Comparison of ENCODE assay signal across 8 cellular contexts in genomic region chr6:125919618-125920017, GRCh38. TPM values are rescaled to one million over a fixed set of nuclear protein-coding genes. Genes with fewer than 3 reads are reported as not detected.
DNase-seq lines count a peak whose midpoint lies in the region; ATAC-seq, FAIRE-seq and TF ChIP-seq lines count a peak whose summit lies in the region.

No MANE protein-coding gene starts in this region.

- H3K4me3 Mint-ChIP-seq in activated T-cell treated with anti-CD3 and anti-CD28 coated beads, Interleukin-2, amount 50 U/mL, for 24 hours = peak overlapping the region; percentile 86
- peak overlapping the region; percentile 58 to 68 (median 62) for H3K4me3 Mint-ChIP-seq in T-cell

- POLR2A ChIA-PET in T-cell (lab: Charles Lee) = interaction anchor here (0.5 to 0.6 kb wide), 2 partner anchors 52 to 142 kb away, joined by 3 to 5 read pairs; no protein-coding TSS in a partner anchor

- H3K36me3 Mint-ChIP-seq in activated T-cell treated with anti-CD3 and anti-CD28 coated beads, Interleukin-2, amount 50 U/mL, for 24 hours (ENCODE audit: low read depth) = peaks cover 92% of the 10 kb centered on the region
- peaks cover 50% of the 10 kb centered on the region for H3K36me3 Mint-ChIP-seq in T-cell

- H3K9me3 Mint-ChIP-seq in activated T-cell treated with anti-CD3 and anti-CD28 coated beads, Interleukin-2, amount 50 U/mL, for 24 hours = no peaks in the 10 kb centered on the region
- no peaks in the 10 kb centered on the region for H3K9me3 Mint-ChIP-seq in T-cell

- H3K4me1 Mint-ChIP-seq in activated T-cell treated with anti-CD3 and anti-CD28 coated beads, Interleukin-2, amount 50 U/mL, for 24 hours (ENCODE audit: low read depth) = peaks cover 49% of the 10 kb centered on the region
- peaks cover 22 to 36% (median 24%) of the 10 kb centered on the region in 3 donors for H3K4me1 Mint-ChIP-seq in T-cell

- ATAC-seq in T-cell (replicated peaks in 1 of 4) (no peak), foreskin keratinocyte (no peak)

- peaks cover 7 to 14% of the 10 kb centered on the region in 2 donors for H3K36me3 ChIP-seq in thyroid gland

- H3K27ac ChIP-seq in foreskin keratinocyte = peak overlapping the region; percentile 98
- H3K27ac ChIP-seq in thyroid gland = peak overlapping the region; percentile 91 to 95 (median 92)

- TF ChIP-seq CTCF in foreskin keratinocyte (conservative IDR thresholded peaks at IDR 0.05) (no peak), thyroid gland (IDR thresholded peaks at IDR 0.05) (no peak)

- WGBS in thyroid gland, 2 donors = 75 to 88% methylated on average over 3 of the region's 3 CpGs

- peaks cover 32% of the 10 kb centered on the region for H3K4me1 ChIP-seq in foreskin keratinocyte
- peaks cover 5 to 12% of the 10 kb centered on the region in 2 donors for H3K4me1 ChIP-seq in thyroid gland

- CTCF ChIA-PET in T-cell (lab: Charles Lee) = interaction anchor here in 1 of 2 donors (0.9 to 1.4 kb wide), 5 partner anchors 15 to 138 kb away, joined by 3 to 8 read pairs (median 5); partner anchors contain the start of genes HINT3 and NCOA7

- H3K27ac Mint-ChIP-seq in activated T-cell treated with anti-CD3 and anti-CD28 coated beads, Interleukin-2, amount 50 U/mL, for 24 hours = peak overlapping the region; percentile 98
- H3K27ac Mint-ChIP-seq in T-cell = peak overlapping the region; percentile 77 to 86

- intact Hi-C loops in thyroid gland (cut with DNase I) = loop anchor here (5.0 kb wide), 1 partner anchor 38 kb away; the partner anchor contains the start of gene HINT3

- H3K9me3 ChIP-seq in thyroid gland = no peaks in the 10 kb centered on the region

- FAIRE-seq in RCC 7860 (lab: Jason Lieb, UNC) = no peak

- no peaks in the 10 kb centered on the region for H3K27me3 ChIP-seq in foreskin keratinocyte
- H3K27me3 ChIP-seq in thyroid gland = no peaks in the 10 kb centered on the region

- no peak for TF ChIP-seq POLR2A in thyroid gland (IDR thresholded peaks at IDR 0.05)

- H3K27me3 Mint-ChIP-seq in activated T-cell treated with anti-CD3 and anti-CD28 coated beads, Interleukin-2, amount 50 U/mL, for 24 hours = no peaks in the 10 kb centered on the region
- no peaks in the 10 kb centered on the region for H3K27me3 Mint-ChIP-seq in T-cell

- DNase-seq in activated T-cell treated with anti-CD3 and anti-CD28 coated beads, Interleukin-2, amount 50 U/mL, for 24 hours = no peak
- no peak for DNase-seq in activated T-cell treated with anti-CD3 and anti-CD28 coated beads, Interleukin-2, amount 50 U/mL, for 1 hour
- DNase-seq in T-cell (no peak), foreskin keratinocyte (no peak), thyroid gland (no peak), RCC 7860 (ENCODE audit: low spot score) (no peak), NCI-H82 treated with DMSO at 0.1 percent for 48 hours (lab: John Stamatoyannopoulos, UW; ENCODE audit: unreplicated experiment) (no peak), mucosa of gallbladder (ENCODE audit: low spot score) (no peak)

- peak overlapping the region in 1 of 3 donors; percentile 0 for H3K4me3 ChIP-seq in thyroid gland (replicated peaks in 1 of 3)

RNA-seq across cellular contexts. Expression of gene HINT3, which starts 37.0 kb away (rescaled TPM):
- total RNA-seq in T-cell (10 to 100 TPM in 3 of 5 donors, 1 to 10 TPM in 2; 8.5 to 11.7 (median 10.5) TPM), foreskin keratinocyte (9.7 and 10.0 TPM in 2 replicates), thyroid gland (10 to 100 TPM; 21.5 to 32.5 (median 26.3) TPM), mucosa of gallbladder (32.3 TPM)
- polyA plus RNA-seq in foreskin keratinocyte = 4.5 and 5.5 TPM in 2 replicates
